In genomic region chr18:23682045-23682444, GRCh38 we compare ENCODE assay signal across 24 cellular contexts. TPM values are rescaled to one million over a fixed set of nuclear protein-coding genes. Genes with fewer than 3 reads are reported as not detected.
"Had no signal": no experiment of that assay in that cellular context is flagged by ENCODE, and none has a peak within 500 bp of the region (broad histone marks: within the 10 kb centered on the region; RNA-seq: fewer than 3 reads in every experiment).

No MANE protein-coding gene starts in this region.

- H3K36me3 Mint-ChIP-seq: activated CD4-positive, alpha-beta memory T cell treated with anti-CD3 and anti-CD28 coated beads for 36 hours; activated naive CD8-positive, alpha-beta T cell treated with anti-CD3 and anti-CD28 coated beads for 36 hours; naive thymus-derived CD8-positive, alpha-beta T cell; stimulated activated effector memory CD8-positive, alpha-beta T cell treated with anti-CD3 and anti-CD28 coated beads, Interleukin-12 subunit alpha, Interleukin-12 subunit beta, amount 100 ng/mL, for 72 hours; WTC11 had no signal

- H3K27ac Mint-ChIP-seq: activated CD4-positive, alpha-beta memory T cell treated with anti-CD3 and anti-CD28 coated beads for 36 hours; activated CD4-positive, alpha-beta T cell treated with anti-CD3 and anti-CD28 coated beads for 36 hours; activated naive CD8-positive, alpha-beta T cell treated with anti-CD3 and anti-CD28 coated beads for 36 hours; stimulated activated effector memory CD8-positive, alpha-beta T cell treated with anti-CD3 and anti-CD28 coated beads, Interleukin-12 subunit alpha, Interleukin-12 subunit beta, amount 100 ng/mL, for 72 hours; WTC11 had no signal

- H3K27ac ChIP-seq: cardiac muscle cell, ovary, stomach had no signal

- H3K4me3 ChIP-seq: cardiac muscle cell, ovary, smooth muscle cell, stomach had no signal

- FAIRE-seq: islet of Langerhans, TTC549 had no signal

- DNase-seq: activated CD4-positive, alpha-beta memory T cell treated with anti-CD3 and anti-CD28 coated beads for 36 hours; activated CD4-positive, alpha-beta T cell treated with anti-CD3 and anti-CD28 coated beads for 36 hours; activated naive CD4-positive, alpha-beta T cell; activated naive CD8-positive, alpha-beta T cell treated with anti-CD3 and anti-CD28 coated beads for 36 hours; activated T-cell treated with anti-CD3 and anti-CD28 coated beads for 4 hours; amygdala; dermis blood vessel endothelial cell; effector memory CD4-positive, alpha-beta T cell; glutamatergic neuron; hippocampal formation; left cardiac atrium; mesendoderm; naive thymus-derived CD8-positive, alpha-beta T cell; ovary; stimulated activated CD4-positive, alpha-beta T cell treated with anti-CD3 and anti-CD28 coated beads, Interleukin-4, amount 100 ng/mL, for 24 hours; stomach; trophoblast cell had no signal

- H3K4me3 Mint-ChIP-seq: activated CD4-positive, alpha-beta memory T cell treated with anti-CD3 and anti-CD28 coated beads for 36 hours; activated CD4-positive, alpha-beta T cell treated with anti-CD3 and anti-CD28 coated beads for 36 hours; activated naive CD8-positive, alpha-beta T cell treated with anti-CD3 and anti-CD28 coated beads for 36 hours; naive thymus-derived CD8-positive, alpha-beta T cell; stimulated activated effector memory CD8-positive, alpha-beta T cell treated with anti-CD3 and anti-CD28 coated beads, Interleukin-12 subunit alpha, Interleukin-12 subunit beta, amount 100 ng/mL, for 72 hours; WTC11 had no signal

- H3K36me3 ChIP-seq: cardiac muscle cell, ovary, stomach had no signal

- H3K4me1 Mint-ChIP-seq: activated CD4-positive, alpha-beta T cell treated with anti-CD3 and anti-CD28 coated beads for 36 hours; activated naive CD8-positive, alpha-beta T cell treated with anti-CD3 and anti-CD28 coated beads for 36 hours; naive thymus-derived CD8-positive, alpha-beta T cell; stimulated activated effector memory CD8-positive, alpha-beta T cell treated with anti-CD3 and anti-CD28 coated beads, Interleukin-12 subunit alpha, Interleukin-12 subunit beta, amount 100 ng/mL, for 72 hours had no signal

- H3K27me3 ChIP-seq: ovary had no signal

- H3K9me3 Mint-ChIP-seq: activated CD4-positive, alpha-beta memory T cell treated with anti-CD3 and anti-CD28 coated beads for 36 hours; activated naive CD8-positive, alpha-beta T cell treated with anti-CD3 and anti-CD28 coated beads for 36 hours; stimulated activated effector memory CD8-positive, alpha-beta T cell treated with anti-CD3 and anti-CD28 coated beads, Interleukin-12 subunit alpha, Interleukin-12 subunit beta, amount 100 ng/mL, for 72 hours had no signal

- ATAC-seq: activated CD4-positive, alpha-beta T cell treated with anti-CD3 and anti-CD28 coated beads for 36 hours; left cardiac atrium; naive thymus-derived CD8-positive, alpha-beta T cell; sciatic nerve; stimulated activated effector memory CD8-positive, alpha-beta T cell treated with anti-CD3 and anti-CD28 coated beads, Interleukin-12 subunit alpha, Interleukin-12 subunit beta, amount 100 ng/mL, for 72 hours; WTC11 had no signal

- H3K4me2 ChIP-seq: smooth muscle cell had no signal

- H3K9me3 ChIP-seq: ovary, stomach had no signal

RNA-seq across cellular contexts. Expression of gene LAMA3, which starts 7.2 kb away (rescaled TPM):
- total RNA-seq: naive thymus-derived CD8-positive, alpha-beta T cell had no signal
- polyA plus RNA-seq: cardiac muscle cell; naive thymus-derived CD8-positive, alpha-beta T cell had no signal

RNA-seq across cellular contexts. Expression of gene ANKRD29, which starts 19.3 kb away (rescaled TPM):
- total RNA-seq: activated CD4-positive, alpha-beta memory T cell treated with anti-CD3 and anti-CD28 coated beads for 36 hours; activated naive CD8-positive, alpha-beta T cell treated with anti-CD3 and anti-CD28 coated beads for 36 hours; naive thymus-derived CD8-positive, alpha-beta T cell had no signal
- polyA plus RNA-seq: naive thymus-derived CD8-positive, alpha-beta T cell; smooth muscle cell had no signal
